7 cellular contexts compared by ENCODE assay signal in genomic region chr10:114526497-114527238, GRCh38.
A peak's percentile ranks its signal among the peaks of the same experiment; 100 is the strongest.
DNase-seq lines count a peak whose midpoint lies in the region; ATAC-seq and TF ChIP-seq lines count a peak whose summit lies in the region.

No MANE protein-coding gene starts in this region.

- H3K9me3 Mint-ChIP-seq in chondrocyte (ENCODE audit: low read depth) = no peaks in the 10 kb centered on the region

- DNase-seq in NCI-H2107 treated with DMSO at 0.1 percent for 48 hours (lab: John Stamatoyannopoulos, UW; ENCODE audit: unreplicated experiment) = peak; percentile 60
- peak; percentile 80 for DNase-seq in activated CD4-positive, alpha-beta T cell treated with anti-CD3 and anti-CD28 coated beads for 1 hour
- DNase-seq in chondrocyte (ENCODE audit: low spot score) = no peak
- DNase-seq in left lung = peak; percentile 76 to 87
- DNase-seq in stimulated activated CD4-positive, alpha-beta T cell treated with anti-CD3 and anti-CD28 coated beads, Interleukin-4, amount 100 ng/mL, for 1 hour = peak; percentile 82

- H3K27me3 ChIP-seq in left lung = no peaks in the 10 kb centered on the region

- peak overlapping the region; percentile 67 for H3K4me3 Mint-ChIP-seq in chondrocyte (ENCODE audit: unreplicated experiment)

- ATAC-seq in HG02981 (IDR thresholded peaks at IDR 0.05; ENCODE audit: unreplicated experiment) (peak; percentile 98), left lung (peak; percentile 94)

- TF ChIP-seq POLR2A in GM18526 (IDR thresholded peaks at IDR 0.05; ENCODE audit: extremely low read depth, insufficient read length) = peak; percentile 47

- H3K4me1 Mint-ChIP-seq in chondrocyte (ENCODE audit: low read depth) = peaks cover 35% of the 10 kb centered on the region

- peak overlapping the region; percentile 27 to 29 for H3K4me3 ChIP-seq in left lung

- H3K4me1 ChIP-seq in left lung = peaks cover 0 to 26% of the 10 kb centered on the region in 2 donors

- peak overlapping the region; percentile 67 for H3K27ac Mint-ChIP-seq in chondrocyte (ENCODE audit: unreplicated experiment)

- no peaks in the 10 kb centered on the region for H3K36me3 ChIP-seq in left lung

- no peak for TF ChIP-seq CTCF in chondrocyte (IDR thresholded peaks at IDR 0.05)
- TF ChIP-seq CTCF in left lung (IDR thresholded peaks at IDR 0.05) = no peak

- intact Hi-C loops in left lung (cut with DNase I) = no loop called here

- peak overlapping the region; percentile 26 to 63 for H3K27ac ChIP-seq in left lung

- H3K36me3 Mint-ChIP-seq in chondrocyte (ENCODE audit: low read depth) = no peaks in the 10 kb centered on the region

- H3K9me3 ChIP-seq in left lung = no peaks in the 10 kb centered on the region

- no peaks in the 10 kb centered on the region for H3K27me3 Mint-ChIP-seq in chondrocyte (ENCODE audit: low read depth)
